In the genomic region with DNA sequence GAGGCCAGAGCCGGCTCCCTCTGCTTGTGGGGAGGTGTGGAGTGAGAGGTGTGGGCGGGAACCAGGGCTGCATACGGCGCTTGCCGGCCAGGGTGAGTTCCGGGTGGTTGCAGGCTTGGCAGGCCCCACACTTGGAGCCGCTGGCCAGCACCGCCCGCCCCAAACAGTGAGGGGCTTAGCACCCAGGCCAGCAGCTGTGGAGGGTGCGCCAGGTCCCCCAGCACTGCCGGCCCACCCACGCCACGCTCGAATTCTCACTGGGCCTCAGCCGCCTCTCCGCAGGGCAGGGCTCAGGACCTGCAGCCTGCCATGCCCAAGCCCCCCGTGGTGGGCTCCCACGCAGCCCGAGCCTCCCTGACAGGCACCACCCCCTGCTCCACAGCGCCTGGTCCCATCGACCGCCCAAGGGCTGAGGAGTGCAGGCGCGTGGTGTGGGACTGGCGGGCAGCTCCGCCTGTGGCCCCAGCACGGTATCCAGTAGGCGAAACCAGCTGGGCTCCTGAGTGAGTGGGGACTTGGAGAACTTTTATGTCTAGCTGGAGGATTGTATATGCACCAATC, we compare ENCODE assay signal across 34 cellular contexts.
"Had no signal": no experiment of that assay in that cellular context is flagged by ENCODE, and none has a peak within 500 bp of the region (broad histone marks: within the 10 kb centered on the region; RNA-seq: fewer than 3 reads in every experiment).

No MANE protein-coding gene starts in this region.

- H3K9me3 ChIP-seq: adrenal gland, body of pancreas had no signal

- H3K27me3 Mint-ChIP-seq: activated CD4-positive, alpha-beta T cell treated with anti-CD3 and anti-CD28 coated beads, Interleukin-2, amount 10 ng/mL, durations not matched to agents 24 days and 14 days had no signal

- H3K4me1 ChIP-seq: body of pancreas, breast epithelium had no signal

- ATAC-seq: activated CD8-positive, alpha-beta T cell treated with anti-CD3 and anti-CD28 coated beads for 36 hours; activated naive CD4-positive, alpha-beta T cell treated with anti-CD3 and anti-CD28 coated beads, Interleukin-2, amount 50 U/mL, for 72 hours; activated T-cell treated with anti-CD3 and anti-CD28 coated beads, Interleukin-2, amount 50 U/mL, for 4 hours; activated T-cell treated with anti-CD3 and anti-CD28 coated beads, Interleukin-2, amount 50 U/mL, for 72 hours; activated T-helper 17 cell treated with anti-CD3 and anti-CD28 coated beads, Interleukin-2, amount 50 U/mL, for 72 hours; body of pancreas had no signal

- H3K27ac ChIP-seq: adrenal gland, body of pancreas, brain microvascular endothelial cell, breast epithelium, VCaP had no signal

- DNase-seq: activated B cell treated with CpG ODN at 0.5 μM for 24 hours; activated CD4-positive, alpha-beta memory T cell treated with anti-CD3 and anti-CD28 coated beads for 36 hours; activated CD4-positive, alpha-beta T cell treated with anti-CD3 and anti-CD28 coated beads for 4 hours; activated CD4-positive, alpha-beta T cell treated with anti-CD3 and anti-CD28 coated beads, Interleukin-2, amount 10 ng/mL, durations not matched to agents 24 days and 14 days; activated CD4-positive, alpha-beta T cell treated with anti-CD3 and anti-CD28 coated beads, Interleukin-2, amount 50 U/mL, for 1 hour; activated CD4-positive, alpha-beta T cell treated with anti-CD3 and anti-CD28 coated beads, Interleukin-2, amount 50 U/mL, for 4 hours; activated CD4-positive, CD25-positive, alpha-beta regulatory T cell treated with anti-CD3 and anti-CD28 coated beads, Interleukin-2, amount 50 U/mL, for 72 hours; activated CD8-positive, alpha-beta memory T cell treated with anti-CD3 and anti-CD28 coated beads, Interleukin-2, amount 50 U/mL, for 4 hours; activated CD8-positive, alpha-beta T cell treated with anti-CD3 and anti-CD28 coated beads for 36 hours; activated effector memory CD4-positive, alpha-beta T cell treated with anti-CD3 and anti-CD28 coated beads, Interleukin-2, amount 50 U/mL, for 16 hours; activated naive CD4-positive, alpha-beta T cell; activated naive CD4-positive, alpha-beta T cell treated with anti-CD3 and anti-CD28 coated beads for 36 hours; activated naive CD4-positive, alpha-beta T cell treated with anti-CD3 and anti-CD28 coated beads, Interleukin-2, amount 50 U/mL, for 16 hours; activated naive CD8-positive, alpha-beta T cell treated with anti-CD3 and anti-CD28 coated beads for 36 hours; activated T-cell treated with anti-CD3 and anti-CD28 coated beads for 4 hours; activated T-cell treated with anti-CD3 and anti-CD28 coated beads, Interleukin-2, amount 50 U/mL, for 1 hour; activated T-cell treated with anti-CD3 and anti-CD28 coated beads, Interleukin-2, amount 50 U/mL, for 4 hours; activated T-cell treated with anti-CD3 and anti-CD28 coated beads, Interleukin-2, amount 50 U/mL, for 72 hours; adrenal gland; amniotic stem cell; aorta; body of pancreas; brain microvascular endothelial cell; central memory CD4-positive, alpha-beta T cell; T-helper 1 cell; T-helper 2 cell; T-helper 9 cell had no signal

- H3K4me3 Mint-ChIP-seq: activated B cell treated with CpG ODN at 0.5 μM for 24 hours; activated CD4-positive, alpha-beta memory T cell treated with anti-CD3 and anti-CD28 coated beads for 36 hours; activated CD4-positive, alpha-beta T cell treated with anti-CD3 and anti-CD28 coated beads, Interleukin-2, amount 10 ng/mL, durations not matched to agents 24 days and 14 days; activated CD8-positive, alpha-beta T cell treated with anti-CD3 and anti-CD28 coated beads for 36 hours; activated naive CD4-positive, alpha-beta T cell treated with anti-CD3 and anti-CD28 coated beads for 36 hours; activated naive CD8-positive, alpha-beta T cell treated with anti-CD3 and anti-CD28 coated beads for 36 hours; activated T-cell treated with anti-CD3 and anti-CD28 coated beads, Interleukin-2, amount 50 U/mL, for 4 hours; activated T-cell treated with anti-CD3 and anti-CD28 coated beads, Interleukin-2, amount 50 U/mL, for 72 hours; activated T-helper 1 cell treated with anti-CD3 and anti-CD28 coated beads, Interleukin-12 subunit alpha, Interleukin-12 subunit beta, Interleukin-2, Interleukin-4 antibody, amounts not matched to agents 30 ng/mL and 10 ng/mL and 1 ng/mL, durations not matched to agents 14 hours and 24 hours and 36 hours; activated T-helper 17 cell treated with anti-CD3 and anti-CD28 coated beads, Interleukin-2, amount 50 U/mL, for 72 hours; T-helper 1 cell treated with Interleukin-12 subunit alpha and Interleukin-12 subunit beta and Interleukin-4 antibody, amounts not matched to agents 30 μg/mL and 1 μg/mL, for 36 hours; T-helper 2 cell treated with Interferon-gamma antibody and Interleukin-4, amounts not matched to agents 5 μg/mL and 100 μg/mL, for 36 hours had no signal

- H3K9me3 Mint-ChIP-seq: activated CD4-positive, alpha-beta memory T cell treated with anti-CD3 and anti-CD28 coated beads for 36 hours; activated naive CD4-positive, alpha-beta T cell treated with anti-CD3 and anti-CD28 coated beads for 36 hours; activated naive CD8-positive, alpha-beta T cell treated with anti-CD3 and anti-CD28 coated beads for 36 hours; activated T-cell treated with anti-CD3 and anti-CD28 coated beads, Interleukin-2, amount 50 U/mL, for 4 hours; activated T-cell treated with anti-CD3 and anti-CD28 coated beads, Interleukin-2, amount 50 U/mL, for 72 hours; activated T-helper 1 cell treated with anti-CD3 and anti-CD28 coated beads, Interleukin-12 subunit alpha, Interleukin-12 subunit beta, Interleukin-2, Interleukin-4 antibody, amounts not matched to agents 30 ng/mL and 10 ng/mL and 1 ng/mL, durations not matched to agents 14 hours and 24 hours and 36 hours; T-helper 1 cell treated with Interleukin-12 subunit alpha and Interleukin-12 subunit beta and Interleukin-4 antibody, amounts not matched to agents 30 μg/mL and 1 μg/mL, for 36 hours; T-helper 2 cell treated with Interferon-gamma antibody and Interleukin-4, amounts not matched to agents 5 μg/mL and 100 μg/mL, for 36 hours had no signal

- H3K4me1 Mint-ChIP-seq: activated B cell treated with CpG ODN at 0.5 μM for 24 hours; activated CD4-positive, alpha-beta T cell treated with anti-CD3 and anti-CD28 coated beads, Interleukin-2, amount 10 ng/mL, durations not matched to agents 24 days and 14 days; activated naive CD8-positive, alpha-beta T cell treated with anti-CD3 and anti-CD28 coated beads for 36 hours; activated T-helper 17 cell treated with anti-CD3 and anti-CD28 coated beads, Interleukin-2, amount 50 U/mL, for 72 hours had no signal

- H3K4me3 ChIP-seq: adrenal gland, body of pancreas, breast epithelium had no signal

- H3K36me3 Mint-ChIP-seq: activated CD4-positive, alpha-beta memory T cell treated with anti-CD3 and anti-CD28 coated beads for 36 hours; activated naive CD4-positive, alpha-beta T cell treated with anti-CD3 and anti-CD28 coated beads, Interleukin-2, amount 50 U/mL, for 72 hours; activated naive CD8-positive, alpha-beta T cell treated with anti-CD3 and anti-CD28 coated beads for 36 hours had no signal

- H3K36me3 ChIP-seq: adrenal gland, brain microvascular endothelial cell, breast epithelium had no signal

- H3K27ac Mint-ChIP-seq: activated B cell treated with CpG ODN at 0.5 μM for 24 hours; activated CD4-positive, alpha-beta memory T cell treated with anti-CD3 and anti-CD28 coated beads for 36 hours; activated CD4-positive, alpha-beta T cell treated with anti-CD3 and anti-CD28 coated beads, Interleukin-2, amount 10 ng/mL, durations not matched to agents 24 days and 14 days; activated CD8-positive, alpha-beta T cell treated with anti-CD3 and anti-CD28 coated beads for 36 hours; activated naive CD4-positive, alpha-beta T cell treated with anti-CD3 and anti-CD28 coated beads for 36 hours; activated naive CD4-positive, alpha-beta T cell treated with anti-CD3 and anti-CD28 coated beads, Interleukin-2, amount 50 U/mL, for 72 hours; activated naive CD8-positive, alpha-beta T cell treated with anti-CD3 and anti-CD28 coated beads for 36 hours; activated T-cell treated with anti-CD3 and anti-CD28 coated beads, Interleukin-2, amount 50 U/mL, for 72 hours; activated T-helper 1 cell treated with anti-CD3 and anti-CD28 coated beads, Interleukin-12 subunit alpha, Interleukin-12 subunit beta, Interleukin-2, Interleukin-4 antibody, amounts not matched to agents 30 ng/mL and 10 ng/mL and 1 ng/mL, durations not matched to agents 14 hours and 24 hours and 36 hours; activated T-helper 17 cell treated with anti-CD3 and anti-CD28 coated beads, Interleukin-2, amount 50 U/mL, for 72 hours; T-helper 1 cell treated with Interleukin-12 subunit alpha and Interleukin-12 subunit beta and Interleukin-4 antibody, amounts not matched to agents 30 μg/mL and 1 μg/mL, for 36 hours; T-helper 2 cell treated with Interferon-gamma antibody and Interleukin-4, amounts not matched to agents 5 μg/mL and 100 μg/mL, for 36 hours had no signal

- H3K27me3 ChIP-seq: adrenal gland, body of pancreas, brain microvascular endothelial cell, breast epithelium had no signal
